In genomic region chr17:830950-831349, GRCh38 we compare ENCODE assay signal across 23 cellular contexts.
"Had no signal": no experiment of that assay in that cellular context is flagged by ENCODE, and none has a peak within 500 bp of the region (broad histone marks: within the 10 kb centered on the region; RNA-seq: fewer than 3 reads in every experiment).

No MANE protein-coding gene starts in this region.

- DNase-seq: dermis blood vessel endothelial cell; effector memory CD4-positive, alpha-beta T cell; foreskin keratinocyte; hypothalamus; immature natural killer cell; left ventricle myocardium superior; lower lobe of right lung; naive thymus-derived CD8-positive, alpha-beta T cell; occipital lobe; pancreas; right lobe of liver; stimulated activated CD4-positive, alpha-beta T cell treated with anti-CD3 and anti-CD28 coated beads, Interleukin-12 subunit alpha, Interleukin-12 subunit beta, amount 100 ng/mL, for 4 hours; stimulated activated CD4-positive, alpha-beta T cell treated with anti-CD3 and anti-CD28 coated beads, Interleukin-1b, Interleukin-23, amount 100 ng/mL, for 48 hours; stimulated activated CD4-positive, alpha-beta T cell treated with anti-CD3 and anti-CD28 coated beads, Interleukin-4, amount 100 ng/mL, for 1 hour; stimulated activated CD8-positive, alpha-beta memory T cell treated with anti-CD3 and anti-CD28 coated beads, Interleukin-4, amount 100 ng/mL, for 48 hours; stimulated activated naive CD4-positive, alpha-beta T cell treated with Interleukin-2 at 50 U/mL for 16 hours; stomach; testis; tibial artery had no signal

- H3K36me3 Mint-ChIP-seq: immature natural killer cell; naive thymus-derived CD8-positive, alpha-beta T cell had no signal

- H3K9me3 ChIP-seq: esophagus muscularis mucosa, lower lobe of right lung, pancreas, right lobe of liver, testis, tibial artery had no signal

- H3K4me1 ChIP-seq: foreskin keratinocyte, lower lobe of right lung, pancreas, right lobe of liver, testis had no signal

- H3K9me3 Mint-ChIP-seq: immature natural killer cell had no signal

- H3K27me3 ChIP-seq: esophagus muscularis mucosa, foreskin keratinocyte, pancreas, right lobe of liver, stomach, testis, tibial artery had no signal

- ATAC-seq: foreskin keratinocyte; left ventricle myocardium superior; lower lobe of right lung; naive thymus-derived CD8-positive, alpha-beta T cell; pancreas; right lobe of liver had no signal

- H3K27me3 Mint-ChIP-seq: type B pancreatic cell had no signal

- H3K4me3 Mint-ChIP-seq: immature natural killer cell; naive thymus-derived CD8-positive, alpha-beta T cell; type B pancreatic cell had no signal

- H3K4me3 ChIP-seq: coronary artery, esophagus muscularis mucosa, lower lobe of right lung, pancreas, right lobe of liver, smooth muscle cell, stomach, testis, tibial artery had no signal

- H3K36me3 ChIP-seq: lower lobe of right lung, pancreas, right lobe of liver had no signal

- H3K27ac Mint-ChIP-seq: immature natural killer cell; naive thymus-derived CD8-positive, alpha-beta T cell; type B pancreatic cell had no signal

- H3K4me2 ChIP-seq: smooth muscle cell had no signal

- H3K4me1 Mint-ChIP-seq: immature natural killer cell; naive thymus-derived CD8-positive, alpha-beta T cell had no signal

- H3K27ac ChIP-seq: coronary artery, esophagus muscularis mucosa, foreskin keratinocyte, lower lobe of right lung, pancreas, right lobe of liver, stomach, testis, tibial artery had no signal
